1 cellular context compared by ENCODE assay signal in the genomic region with DNA sequence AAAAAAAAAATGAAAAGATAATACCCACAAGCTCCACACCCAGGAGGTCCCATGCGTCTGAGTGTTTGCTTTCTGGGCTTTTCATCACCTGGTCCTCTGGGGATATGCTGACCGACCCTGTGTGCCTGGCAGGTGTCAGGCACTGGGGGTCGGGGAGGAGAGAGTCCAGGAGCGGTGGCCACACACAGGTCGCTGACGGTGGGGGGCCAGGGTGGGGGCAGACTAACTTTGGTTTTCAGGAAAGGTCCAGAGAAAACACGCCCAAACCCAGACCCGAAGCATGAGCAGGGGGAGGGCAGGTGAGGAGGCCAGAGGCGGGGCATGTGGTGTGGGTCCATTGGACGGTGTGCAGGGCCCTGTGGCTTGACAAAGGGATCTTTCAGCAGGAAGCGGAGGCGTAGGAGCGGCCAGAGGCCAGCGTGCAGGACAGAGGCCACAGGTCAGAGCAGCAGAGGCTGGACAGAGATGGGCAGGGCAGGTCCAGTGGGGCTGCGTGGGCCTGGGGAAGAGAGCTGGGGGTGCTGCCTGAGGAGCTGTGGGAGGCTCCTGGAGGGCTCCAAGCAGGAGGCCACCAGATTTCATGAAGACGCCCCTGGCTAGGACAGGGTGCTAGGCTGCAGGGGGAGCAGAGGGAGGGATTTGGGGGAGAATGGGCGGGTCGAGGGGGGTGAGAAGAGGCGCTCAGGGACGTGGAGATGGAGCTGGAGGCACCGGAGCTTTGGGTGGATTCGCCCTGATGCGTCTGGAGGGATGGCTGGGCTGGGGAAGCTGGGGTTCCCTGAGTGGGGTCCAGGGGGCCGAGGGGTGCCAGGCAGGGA.
TF ChIP-seq lines count a peak whose summit lies in the region.

No MANE protein-coding gene starts in this region.

TF ChIP-seq in HepG2, 621 proteins besides CTCF, POLR2A, EP300 and RAD21 (continued from another document and continues in another):
- peak; percentile 31 for TF ChIP-seq ASH2L (IDR thresholded peaks at IDR 0.05; ENCODE audit: insufficient read length, low read depth, low read length)
- TF ChIP-seq ZNF251 (CRISPR knock-in tag; IDR thresholded peaks at IDR 0.05): no peak
- no peak for TF ChIP-seq IRF2 (CRISPR knock-in tag; IDR thresholded peaks at IDR 0.05)
- TF ChIP-seq EEA1 (CRISPR knock-in tag; IDR thresholded peaks at IDR 0.05; ENCODE audit: borderline replicate concordance): no peak
- TF ChIP-seq, protein P1, sequence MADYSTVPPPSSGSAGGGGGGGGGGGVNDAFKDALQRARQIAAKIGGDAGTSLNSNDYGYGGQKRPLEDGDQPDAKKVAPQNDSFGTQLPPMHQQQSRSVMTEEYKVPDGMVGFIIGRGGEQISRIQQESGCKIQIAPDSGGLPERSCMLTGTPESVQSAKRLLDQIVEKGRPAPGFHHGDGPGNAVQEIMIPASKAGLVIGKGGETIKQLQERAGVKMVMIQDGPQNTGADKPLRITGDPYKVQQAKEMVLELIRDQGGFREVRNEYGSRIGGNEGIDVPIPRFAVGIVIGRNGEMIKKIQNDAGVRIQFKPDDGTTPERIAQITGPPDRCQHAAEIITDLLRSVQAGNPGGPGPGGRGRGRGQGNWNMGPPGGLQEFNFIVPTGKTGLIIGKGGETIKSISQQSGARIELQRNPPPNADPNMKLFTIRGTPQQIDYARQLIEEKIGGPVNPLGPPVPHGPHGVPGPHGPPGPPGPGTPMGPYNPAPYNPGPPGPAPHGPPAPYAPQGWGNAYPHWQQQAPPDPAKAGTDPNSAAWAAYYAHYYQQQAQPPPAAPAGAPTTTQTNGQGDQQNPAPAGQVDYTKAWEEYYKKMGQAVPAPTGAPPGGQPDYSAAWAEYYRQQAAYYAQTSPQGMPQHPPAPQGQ (CRISPR knock-in tag; IDR thresholded peaks at IDR 0.05; ENCODE audit: borderline replicate concordance): 0 out of 2 replicates have a peak, but pooled peaks have one; percentile 57
- no peak for TF ChIP-seq NAIF1 (CRISPR knock-in tag; IDR thresholded peaks at IDR 0.05; ENCODE audit: borderline replicate concordance)
- TF ChIP-seq ZNF264 (CRISPR knock-in tag; IDR thresholded peaks at IDR 0.05): no peak
- 0 out of 2 replicates have a peak, but pooled peaks have one; percentile 22 for TF ChIP-seq ZSCAN29 (CRISPR knock-in tag; conservative IDR thresholded peaks at IDR 0.05)
- TF ChIP-seq ZNF33B (CRISPR knock-in tag; IDR thresholded peaks at IDR 0.05): no peak
- TF ChIP-seq, protein P2, sequence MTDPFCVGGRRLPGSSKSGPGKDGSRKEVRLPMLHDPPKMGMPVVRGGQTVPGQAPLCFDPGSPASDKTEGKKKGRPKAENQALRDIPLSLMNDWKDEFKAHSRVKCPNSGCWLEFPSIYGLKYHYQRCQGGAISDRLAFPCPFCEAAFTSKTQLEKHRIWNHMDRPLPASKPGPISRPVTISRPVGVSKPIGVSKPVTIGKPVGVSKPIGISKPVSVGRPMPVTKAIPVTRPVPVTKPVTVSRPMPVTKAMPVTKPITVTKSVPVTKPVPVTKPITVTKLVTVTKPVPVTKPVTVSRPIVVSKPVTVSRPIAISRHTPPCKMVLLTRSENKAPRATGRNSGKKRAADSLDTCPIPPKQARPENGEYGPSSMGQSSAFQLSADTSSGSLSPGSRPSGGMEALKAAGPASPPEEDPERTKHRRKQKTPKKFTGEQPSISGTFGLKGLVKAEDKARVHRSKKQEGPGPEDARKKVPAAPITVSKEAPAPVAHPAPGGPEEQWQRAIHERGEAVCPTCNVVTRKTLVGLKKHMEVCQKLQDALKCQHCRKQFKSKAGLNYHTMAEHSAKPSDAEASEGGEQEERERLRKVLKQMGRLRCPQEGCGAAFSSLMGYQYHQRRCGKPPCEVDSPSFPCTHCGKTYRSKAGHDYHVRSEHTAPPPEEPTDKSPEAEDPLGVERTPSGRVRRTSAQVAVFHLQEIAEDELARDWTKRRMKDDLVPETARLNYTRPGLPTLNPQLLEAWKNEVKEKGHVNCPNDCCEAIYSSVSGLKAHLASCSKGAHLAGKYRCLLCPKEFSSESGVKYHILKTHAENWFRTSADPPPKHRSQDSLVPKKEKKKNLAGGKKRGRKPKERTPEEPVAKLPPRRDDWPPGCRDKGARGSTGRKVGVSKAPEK (CRISPR knock-in tag; IDR thresholded peaks at IDR 0.05; ENCODE audit: borderline replicate concordance): 0 out of 2 replicates have a peak, but pooled peaks have one; percentile 4
- peak; percentile 78 for TF ChIP-seq ZNF253 (CRISPR knock-in tag; IDR thresholded peaks at IDR 0.05; ENCODE audit: borderline replicate concordance)
- TF ChIP-seq, protein P3, sequence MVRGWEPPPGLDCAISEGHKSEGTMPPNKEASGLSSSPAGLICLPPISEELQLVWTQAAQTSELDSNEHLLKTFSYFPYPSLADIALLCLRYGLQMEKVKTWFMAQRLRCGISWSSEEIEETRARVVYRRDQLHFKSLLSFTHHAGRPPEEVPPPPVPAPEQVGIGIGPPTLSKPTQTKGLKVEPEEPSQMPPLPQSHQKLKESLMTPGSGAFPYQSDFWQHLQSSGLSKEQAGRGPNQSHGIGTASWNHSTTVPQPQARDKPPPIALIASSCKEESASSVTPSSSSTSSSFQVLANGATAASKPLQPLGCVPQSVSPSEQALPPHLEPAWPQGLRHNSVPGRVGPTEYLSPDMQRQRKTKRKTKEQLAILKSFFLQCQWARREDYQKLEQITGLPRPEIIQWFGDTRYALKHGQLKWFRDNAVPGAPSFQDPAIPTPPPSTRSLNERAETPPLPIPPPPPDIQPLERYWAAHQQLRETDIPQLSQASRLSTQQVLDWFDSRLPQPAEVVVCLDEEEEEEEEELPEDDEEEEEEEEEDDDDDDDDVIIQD (CRISPR knock-in tag; IDR thresholded peaks at IDR 0.05; ENCODE audit: low read depth): no peak
- TF ChIP-seq HES4 (CRISPR knock-in tag; IDR thresholded peaks at IDR 0.05; ENCODE audit: borderline replicate concordance): no peak
- no peak for TF ChIP-seq ZNF10 (CRISPR knock-in tag; IDR thresholded peaks at IDR 0.05; ENCODE audit: borderline replicate concordance, low read depth)
- TF ChIP-seq ERF (CRISPR knock-in tag; IDR thresholded peaks at IDR 0.05): no peak; the same call in 1 of the 2 replicates
- no peak for TF ChIP-seq PAX8 (CRISPR knock-in tag; IDR thresholded peaks at IDR 0.05; ENCODE audit: borderline replicate concordance)
- TF ChIP-seq ZBTB38 (CRISPR knock-in tag; IDR thresholded peaks at IDR 0.05): peak; percentile 88
- TF ChIP-seq, protein P4, sequence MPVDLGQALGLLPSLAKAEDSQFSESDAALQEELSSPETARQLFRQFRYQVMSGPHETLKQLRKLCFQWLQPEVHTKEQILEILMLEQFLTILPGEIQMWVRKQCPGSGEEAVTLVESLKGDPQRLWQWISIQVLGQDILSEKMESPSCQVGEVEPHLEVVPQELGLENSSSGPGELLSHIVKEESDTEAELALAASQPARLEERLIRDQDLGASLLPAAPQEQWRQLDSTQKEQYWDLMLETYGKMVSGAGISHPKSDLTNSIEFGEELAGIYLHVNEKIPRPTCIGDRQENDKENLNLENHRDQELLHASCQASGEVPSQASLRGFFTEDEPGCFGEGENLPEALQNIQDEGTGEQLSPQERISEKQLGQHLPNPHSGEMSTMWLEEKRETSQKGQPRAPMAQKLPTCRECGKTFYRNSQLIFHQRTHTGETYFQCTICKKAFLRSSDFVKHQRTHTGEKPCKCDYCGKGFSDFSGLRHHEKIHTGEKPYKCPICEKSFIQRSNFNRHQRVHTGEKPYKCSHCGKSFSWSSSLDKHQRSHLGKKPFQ (CRISPR knock-in tag; IDR thresholded peaks at IDR 0.05; ENCODE audit: insufficient replicate concordance): peak; percentile 50
- no peak for TF ChIP-seq SIN3B (IDR thresholded peaks at IDR 0.05; ENCODE audit: low read length)
- no peak for TF ChIP-seq REL (CRISPR knock-in tag; conservative IDR thresholded peaks at IDR 0.05)
- no peak for TF ChIP-seq FOXP1 (IDR thresholded peaks at IDR 0.05)
- no peak for TF ChIP-seq FOXP1 (CRISPR knock-in tag; IDR thresholded peaks at IDR 0.05)
- 0 out of 2 replicates have a peak, but pooled peaks have one; percentile 34 for TF ChIP-seq ZNF230 (CRISPR knock-in tag; IDR thresholded peaks at IDR 0.05)
- TF ChIP-seq, protein P5, sequence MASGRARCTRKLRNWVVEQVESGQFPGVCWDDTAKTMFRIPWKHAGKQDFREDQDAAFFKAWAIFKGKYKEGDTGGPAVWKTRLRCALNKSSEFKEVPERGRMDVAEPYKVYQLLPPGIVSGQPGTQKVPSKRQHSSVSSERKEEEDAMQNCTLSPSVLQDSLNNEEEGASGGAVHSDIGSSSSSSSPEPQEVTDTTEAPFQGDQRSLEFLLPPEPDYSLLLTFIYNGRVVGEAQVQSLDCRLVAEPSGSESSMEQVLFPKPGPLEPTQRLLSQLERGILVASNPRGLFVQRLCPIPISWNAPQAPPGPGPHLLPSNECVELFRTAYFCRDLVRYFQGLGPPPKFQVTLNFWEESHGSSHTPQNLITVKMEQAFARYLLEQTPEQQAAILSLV (CRISPR knock-in tag; IDR thresholded peaks at IDR 0.05; ENCODE audit: borderline replicate concordance): no peak
- no peak for TF ChIP-seq RFXAP (CRISPR knock-in tag; IDR thresholded peaks at IDR 0.05; ENCODE audit: borderline replicate concordance)
- TF ChIP-seq ZNF781 (CRISPR knock-in tag; IDR thresholded peaks at IDR 0.05; ENCODE audit: borderline replicate concordance, not compliant biosample characterization): no peak
- no peak for TF ChIP-seq SMC3 (IDR thresholded peaks at IDR 0.05; ENCODE audit: low read length)
- TF ChIP-seq ZNF460 (CRISPR knock-in tag; IDR thresholded peaks at IDR 0.05; ENCODE audit: borderline replicate concordance): no peak
- peak; percentile 70 for TF ChIP-seq HOXA3 (CRISPR knock-in tag; IDR thresholded peaks at IDR 0.05)
- no peak for TF ChIP-seq ZNF234 (CRISPR knock-in tag; conservative IDR thresholded peaks at IDR 0.05)
- TF ChIP-seq DMAP1 (CRISPR knock-in tag; IDR thresholded peaks at IDR 0.05): peak; percentile 48
- TF ChIP-seq SATB2 (CRISPR knock-in tag; IDR thresholded peaks at IDR 0.05): no peak
- TF ChIP-seq NR2F6 (IDR thresholded peaks at IDR 0.05): peak; percentile 73
- peak; percentile 94 for TF ChIP-seq NR2F6 (CRISPR knock-in tag; IDR thresholded peaks at IDR 0.05)
- TF ChIP-seq, protein P6, sequence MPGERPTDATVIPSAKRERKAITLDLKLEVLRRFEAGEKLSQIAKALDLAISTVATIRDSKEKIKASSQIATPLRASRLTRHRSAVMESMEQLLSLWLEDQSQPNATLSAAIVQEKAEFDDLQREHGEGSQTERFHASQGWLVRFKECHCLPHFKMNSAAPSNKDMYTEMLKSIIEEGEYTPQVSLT (CRISPR knock-in tag; IDR thresholded peaks at IDR 0.05; ENCODE audit: borderline replicate concordance, low read depth): no peak
- TF ChIP-seq MAFG (CRISPR knock-in tag; IDR thresholded peaks at IDR 0.05): no peak
- TF ChIP-seq, protein P7, sequence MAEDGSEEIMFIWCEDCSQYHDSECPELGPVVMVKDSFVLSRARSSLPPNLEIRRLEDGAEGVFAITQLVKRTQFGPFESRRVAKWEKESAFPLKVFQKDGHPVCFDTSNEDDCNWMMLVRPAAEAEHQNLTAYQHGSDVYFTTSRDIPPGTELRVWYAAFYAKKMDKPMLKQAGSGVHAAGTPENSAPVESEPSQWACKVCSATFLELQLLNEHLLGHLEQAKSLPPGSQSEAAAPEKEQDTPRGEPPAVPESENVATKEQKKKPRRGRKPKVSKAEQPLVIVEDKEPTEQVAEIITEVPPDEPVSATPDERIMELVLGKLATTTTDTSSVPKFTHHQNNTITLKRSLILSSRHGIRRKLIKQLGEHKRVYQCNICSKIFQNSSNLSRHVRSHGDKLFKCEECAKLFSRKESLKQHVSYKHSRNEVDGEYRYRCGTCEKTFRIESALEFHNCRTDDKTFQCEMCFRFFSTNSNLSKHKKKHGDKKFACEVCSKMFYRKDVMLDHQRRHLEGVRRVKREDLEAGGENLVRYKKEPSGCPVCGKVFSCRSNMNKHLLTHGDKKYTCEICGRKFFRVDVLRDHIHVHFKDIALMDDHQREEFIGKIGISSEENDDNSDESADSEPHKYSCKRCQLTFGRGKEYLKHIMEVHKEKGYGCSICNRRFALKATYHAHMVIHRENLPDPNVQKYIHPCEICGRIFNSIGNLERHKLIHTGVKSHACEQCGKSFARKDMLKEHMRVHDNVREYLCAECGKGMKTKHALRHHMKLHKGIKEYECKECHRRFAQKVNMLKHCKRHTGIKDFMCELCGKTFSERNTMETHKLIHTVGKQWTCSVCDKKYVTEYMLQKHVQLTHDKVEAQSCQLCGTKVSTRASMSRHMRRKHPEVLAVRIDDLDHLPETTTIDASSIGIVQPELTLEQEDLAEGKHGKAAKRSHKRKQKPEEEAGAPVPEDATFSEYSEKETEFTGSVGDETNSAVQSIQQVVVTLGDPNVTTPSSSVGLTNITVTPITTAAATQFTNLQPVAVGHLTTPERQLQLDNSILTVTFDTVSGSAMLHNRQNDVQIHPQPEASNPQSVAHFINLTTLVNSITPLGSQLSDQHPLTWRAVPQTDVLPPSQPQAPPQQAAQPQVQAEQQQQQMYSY (CRISPR knock-in tag; IDR thresholded peaks at IDR 0.05): no peak
- TF ChIP-seq FOXC1 (CRISPR knock-in tag; IDR thresholded peaks at IDR 0.05; ENCODE audit: borderline replicate concordance): 0 out of 2 replicates have a peak, but pooled peaks have one; percentile 50
- TF ChIP-seq, protein P8, sequence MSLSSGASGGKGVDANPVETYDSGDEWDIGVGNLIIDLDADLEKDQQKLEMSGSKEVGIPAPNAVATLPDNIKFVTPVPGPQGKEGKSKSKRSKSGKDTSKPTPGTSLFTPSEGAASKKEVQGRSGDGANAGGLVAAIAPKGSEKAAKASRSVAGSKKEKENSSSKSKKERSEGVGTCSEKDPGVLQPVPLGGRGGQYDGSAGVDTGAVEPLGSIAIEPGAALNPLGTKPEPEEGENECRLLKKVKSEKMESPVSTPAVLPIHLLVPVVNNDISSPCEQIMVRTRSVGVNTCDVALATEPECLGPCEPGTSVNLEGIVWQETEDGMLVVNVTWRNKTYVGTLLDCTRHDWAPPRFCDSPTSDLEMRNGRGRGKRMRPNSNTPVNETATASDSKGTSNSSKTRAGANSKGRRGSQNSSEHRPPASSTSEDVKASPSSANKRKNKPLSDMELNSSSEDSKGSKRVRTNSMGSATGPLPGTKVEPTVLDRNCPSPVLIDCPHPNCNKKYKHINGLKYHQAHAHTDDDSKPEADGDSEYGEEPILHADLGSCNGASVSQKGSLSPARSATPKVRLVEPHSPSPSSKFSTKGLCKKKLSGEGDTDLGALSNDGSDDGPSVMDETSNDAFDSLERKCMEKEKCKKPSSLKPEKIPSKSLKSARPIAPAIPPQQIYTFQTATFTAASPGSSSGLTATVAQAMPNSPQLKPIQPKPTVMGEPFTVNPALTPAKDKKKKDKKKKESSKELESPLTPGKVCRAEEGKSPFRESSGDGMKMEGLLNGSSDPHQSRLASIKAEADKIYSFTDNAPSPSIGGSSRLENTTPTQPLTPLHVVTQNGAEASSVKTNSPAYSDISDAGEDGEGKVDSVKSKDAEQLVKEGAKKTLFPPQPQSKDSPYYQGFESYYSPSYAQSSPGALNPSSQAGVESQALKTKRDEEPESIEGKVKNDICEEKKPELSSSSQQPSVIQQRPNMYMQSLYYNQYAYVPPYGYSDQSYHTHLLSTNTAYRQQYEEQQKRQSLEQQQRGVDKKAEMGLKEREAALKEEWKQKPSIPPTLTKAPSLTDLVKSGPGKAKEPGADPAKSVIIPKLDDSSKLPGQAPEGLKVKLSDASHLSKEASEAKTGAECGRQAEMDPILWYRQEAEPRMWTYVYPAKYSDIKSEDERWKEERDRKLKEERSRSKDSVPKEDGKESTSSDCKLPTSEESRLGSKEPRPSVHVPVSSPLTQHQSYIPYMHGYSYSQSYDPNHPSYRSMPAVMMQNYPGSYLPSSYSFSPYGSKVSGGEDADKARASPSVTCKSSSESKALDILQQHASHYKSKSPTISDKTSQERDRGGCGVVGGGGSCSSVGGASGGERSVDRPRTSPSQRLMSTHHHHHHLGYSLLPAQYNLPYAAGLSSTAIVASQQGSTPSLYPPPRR (CRISPR knock-in tag; IDR thresholded peaks at IDR 0.05; ENCODE audit: borderline replicate concordance): peak; percentile 73; the same call in 1 of the 2 replicates
- TF ChIP-seq ZNF30 (CRISPR knock-in tag; IDR thresholded peaks at IDR 0.05): no peak
